ENCODE assay signal across 1 cellular context in genomic region chr5:78359831-78360673, GRCh38.
A peak's percentile ranks its signal among the peaks of the same experiment; 100 is the strongest.
TF ChIP-seq lines count a peak whose summit lies in the region.

TSS of gene SCAMP1 (plus strand) at chr5:78360617. CDS start at chr5:78360672, 55 bp downstream.

TF ChIP-seq in A549, 52 proteins besides CTCF, POLR2A, EP300 and RAD21 (continued from another document):
- TF ChIP-seq USF2 (IDR thresholded peaks at IDR 0.05): no peak
- no peak for TF ChIP-seq KDM1A (IDR thresholded peaks at IDR 0.05; ENCODE audit: low read depth)
- no peak; the same call in 1 of the 2 replicates for TF ChIP-seq GATA3 (IDR thresholded peaks at IDR 0.05; ENCODE audit: borderline replicate concordance)
- no peak for TF ChIP-seq RCOR1 (IDR thresholded peaks at IDR 0.05; ENCODE audit: low read depth, low read length)
- peak; percentile 86 for TF ChIP-seq MAX (IDR thresholded peaks at IDR 0.05)
- peak; percentile 85 for TF ChIP-seq BCL3 (IDR thresholded peaks at IDR 0.05)
- TF ChIP-seq FOXS1 (CRISPR knock-in tag; IDR thresholded peaks at IDR 0.05): 0 out of 2 replicates have a peak, but pooled peaks have one; percentile 42
- no peak for TF ChIP-seq CBX8 (IDR thresholded peaks at IDR 0.05)
- TF ChIP-seq MYC (IDR thresholded peaks at IDR 0.05; ENCODE audit: borderline replicate concordance, low read length): peak; percentile 89
